ENCODE assay signal across 12 cellular contexts in the genomic region with DNA sequence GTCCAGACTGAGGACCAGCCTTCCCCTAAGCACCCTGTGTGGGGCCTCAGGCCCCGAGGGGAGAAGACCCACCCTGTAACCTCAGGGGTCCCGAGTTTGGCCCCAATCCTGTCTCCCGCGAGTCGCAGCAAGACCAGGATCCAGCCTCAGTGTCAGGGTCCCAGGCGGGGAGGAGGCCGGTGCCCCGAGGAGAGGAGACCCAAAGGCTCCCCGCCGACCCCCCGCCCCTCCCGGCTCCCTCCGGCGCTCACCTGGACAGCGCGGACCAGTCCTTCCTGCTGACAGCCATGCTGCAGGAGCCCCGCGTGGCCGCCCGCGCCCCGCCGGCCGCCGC. TPM values are rescaled to one million over a fixed set of nuclear protein-coding genes. Genes with fewer than 3 reads are reported as not detected.
DNase-seq lines count a peak whose midpoint lies in the region; ATAC-seq and TF ChIP-seq lines count a peak whose summit lies in the region.
"Had no signal": no experiment of that assay in that cellular context is flagged by ENCODE, and none has a peak within 500 bp of the region (broad histone marks: within the 10 kb centered on the region; RNA-seq: fewer than 3 reads in every experiment).

Gene LAD1 (minus strand): TSS at position 307 of the 334 bp plus-strand sequence. CDS start 18 bp downstream, at position 289.

- ATAC-seq in lung (ENCODE audit: insufficient read depth, low FRiP score) (no peak), GM21423 (IDR thresholded peaks at IDR 0.05; ENCODE audit: unreplicated experiment) (no peak), HG03135 (IDR thresholded peaks at IDR 0.05; ENCODE audit: unreplicated experiment) (no peak), HG02885 (IDR thresholded peaks at IDR 0.05; ENCODE audit: poor library complexity, unreplicated experiment) (no peak), HG03457 (IDR thresholded peaks at IDR 0.05; ENCODE audit: unreplicated experiment) (no peak)
- ATAC-seq: naive thymus-derived CD4-positive, alpha-beta T cell had no signal

- TF ChIP-seq EP300 in stomach (IDR thresholded peaks at IDR 0.05), result no peak

- H3K9ac ChIP-seq in NT2/D1 (ENCODE audit: insufficient read length, low read depth), result peak within 1 kb of the TSS; percentile 85

- H3K4me3 ChIP-seq in NT2/D1 (ENCODE audit: insufficient read length, low read depth) (peak within 1 kb of the TSS; percentile 62), lung (peak within 1 kb of the TSS; percentile 9), stomach (peak within 1 kb of the TSS; percentile 43 to 55 (median 49))

- H3K36me3 ChIP-seq in NT2/D1 (ENCODE audit: insufficient read depth, insufficient read length, low read length) (no peaks in the 10 kb centered on the region), lung (ENCODE audit: control insufficient read depth in 2 of 2, insufficient read depth in 2 of 2, low read length in 2 of 2) (no peaks in the 10 kb centered on the region), stomach (no peaks in the 10 kb centered on the region)
- H3K36me3 ChIP-seq: brain microvascular endothelial cell had no signal

- H3K4me1 ChIP-seq in NT2/D1 (ENCODE audit: insufficient read depth, insufficient read length) (peaks cover 25% of the 10 kb centered on the region), lung (ENCODE audit: control insufficient read depth in 2 of 2, insufficient read depth in 2 of 2, low read length in 2 of 2) (peaks cover 0 to 10% of the 10 kb centered on the region in 2 donors), stomach (peaks cover 24 to 53% (median 35%) of the 10 kb centered on the region in 4 donors)

- H3K27ac ChIP-seq in epithelial cell of prostate, result peak within 1 kb of the TSS; percentile 99
- H3K27ac ChIP-seq in lung (ENCODE audit: low read depth in 1 of 2, low read length in 1 of 2), result peak within 1 kb of the TSS in 1 of 2 donors; percentile 27
- H3K27ac ChIP-seq in stomach, result peak within 1 kb of the TSS; percentile 84 to 90 (median 88)
- H3K27ac ChIP-seq: brain microvascular endothelial cell had no signal

- WGBS in lung, 2 donors, result 10 to 16% methylated on average over 16 to 25 of the region's 25 CpGs
- WGBS in stomach, 5 donors, result 2 to 10% (median 4%) methylated on average over 2 to 25 of the region's 25 CpGs

- TF ChIP-seq POLR2A in stomach (IDR thresholded peaks at IDR 0.05), result no peak

- H3K9me3 ChIP-seq in NT2/D1 (ENCODE audit: insufficient read depth, low read length), result no peaks in the 10 kb centered on the region
- H3K9me3 ChIP-seq in lung (ENCODE audit: control insufficient read depth in 2 of 2, insufficient read depth in 1 of 2, low read length in 1 of 2), result no peaks in the 10 kb centered on the region
- H3K9me3 ChIP-seq in stomach, result no peaks in the 10 kb centered on the region

- H3K27me3 ChIP-seq in NT2/D1 (ENCODE audit: insufficient read depth, insufficient read length) (peaks cover 53% of the 10 kb centered on the region), lung (ENCODE audit: control insufficient read depth, insufficient read depth) (no peaks in the 10 kb centered on the region), stomach (peaks cover 0 to 54% (median 17%) of the 10 kb centered on the region in 3 donors)

- TF ChIP-seq CTCF in lung (IDR thresholded peaks at IDR 0.05; ENCODE audit: control extremely low read depth, extremely low read depth) (no peak), stomach (IDR thresholded peaks at IDR 0.05) (no peak)

- DNase-seq in NT2/D1 (ENCODE audit: low read depth, low spot score), result no peak
- DNase-seq in epithelial cell of prostate (ENCODE audit: low read depth, low spot score), result no peak
- no peak for DNase-seq in lung (ENCODE audit: low spot score)
- no peak for DNase-seq in stomach
- DNase-seq: brain microvascular endothelial cell; naive thymus-derived CD4-positive, alpha-beta T cell; stimulated activated CD4-positive, alpha-beta T cell treated with anti-CD3 and anti-CD28 coated beads, Interleukin-2, amount 100 ng/mL, for 24 hours had no signal

- intact Hi-C loops in stomach (cut with DNase I; ENCODE audit: low total_unique reads), result no loop called here

RNA-seq across cellular contexts. Expression of gene LAD1, which starts in this region (rescaled TPM):
- 10 to 100 TPM; 17.8 to 37.8 TPM for total RNA-seq in lung
- 10 to 100 TPM; 39.6 to 63.8 TPM for polyA plus RNA-seq in lung
- total RNA-seq in stomach, result 100 to 1,000 TPM in 1 of 5 donors, 10 to 100 TPM in 4; 23.7 to 151 (median 46.6) TPM
- polyA plus RNA-seq in stomach, result 10 to 100 TPM; 50.4 to 74.4 (median 51.4) TPM
- total RNA-seq: fibroblast of villous mesenchyme had no signal
- polyA plus RNA-seq: naive thymus-derived CD4-positive, alpha-beta T cell had no signal

Comparison
In these comparisons a context has a peak if more than half of its experiments do, and no peak if none do; other contexts are left out.
1. H3K4me3 ChIP-seq: peak in every context shown above with its lines; median percentile 62 in NT2/D1; 49 in stomach; 9 in lung.